8 cellular contexts compared by ENCODE assay signal in the genomic region with DNA sequence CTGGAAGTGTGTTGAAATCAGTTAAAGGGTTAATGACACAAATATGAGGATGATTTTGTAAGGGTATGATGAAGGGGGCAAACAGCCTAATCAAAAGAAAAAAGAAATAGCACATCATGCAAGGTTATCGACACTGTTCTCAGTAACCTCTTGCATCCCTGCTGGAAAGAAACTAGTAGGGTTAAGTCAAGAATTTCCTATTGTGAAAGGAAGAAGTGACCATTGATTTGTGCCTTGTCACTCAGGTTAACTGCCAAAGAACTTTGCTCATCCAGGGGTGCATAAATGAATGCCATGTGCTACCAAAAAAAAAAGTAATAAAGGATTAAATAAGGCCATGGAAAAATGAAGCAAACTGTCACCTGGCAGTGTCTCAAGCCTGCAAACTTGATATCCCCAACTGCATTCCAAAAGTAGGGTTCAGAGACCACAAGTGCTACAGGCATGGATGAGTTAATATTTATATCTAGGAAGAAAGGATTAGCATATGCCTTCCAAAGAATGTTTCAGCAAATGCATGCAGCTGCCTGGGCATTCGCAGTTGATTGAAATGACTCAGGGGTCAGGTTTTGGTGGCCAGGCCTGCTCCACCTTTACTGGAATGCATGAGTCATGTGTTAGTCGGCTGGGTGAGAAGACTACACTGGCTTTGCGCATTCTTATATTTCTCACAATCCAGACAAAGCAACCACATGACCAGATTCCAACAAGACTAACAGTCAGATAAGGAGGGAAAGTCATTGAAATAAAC.
DNase-seq lines count a peak whose midpoint lies in the region; ATAC-seq and TF ChIP-seq lines count a peak whose summit lies in the region.

No MANE protein-coding gene starts in this region.

- peak; percentile 49 for ATAC-seq in left lobe of liver

- no peaks in the 10 kb centered on the region for H3K4me1 Mint-ChIP-seq in activated naive CD4-positive, alpha-beta T cell treated with anti-CD3 and anti-CD28 coated beads, Interleukin-2, amount 10 ng/mL, durations not matched to agents 7 days and 5 days

- H3K9me3 Mint-ChIP-seq in activated naive CD4-positive, alpha-beta T cell treated with anti-CD3 and anti-CD28 coated beads, Interleukin-2, amount 10 ng/mL, durations not matched to agents 7 days and 5 days: no peaks in the 10 kb centered on the region

- H3K36me3 Mint-ChIP-seq in activated naive CD4-positive, alpha-beta T cell treated with anti-CD3 and anti-CD28 coated beads, Interleukin-2, amount 10 ng/mL, durations not matched to agents 7 days and 5 days: no peaks in the 10 kb centered on the region

- no peak overlapping the region for H3K27ac ChIP-seq in substantia nigra (ENCODE audit: low read depth, low read length, poor library complexity, severe bottlenecking)

- in situ Hi-C loops in astrocyte of the spinal cord (cut with HindIII; ENCODE audit: low sequenced_read_pairs): no loop called here

- CTCF ChIA-PET in activated naive CD4-positive, alpha-beta T cell treated with anti-CD3 and anti-CD28 coated beads, Interleukin-2, amount 10 ng/mL, durations not matched to agents 7 days and 5 days (lab: Charles Lee): no interaction called here

- no peak overlapping the region for H3K4me3 ChIP-seq in astrocyte of the spinal cord (ENCODE audit: low read depth, low read length)

- peak; percentile 2 for DNase-seq in activated naive CD4-positive, alpha-beta T cell treated with Interleukin-2 at 50 U/mL for 16 hours
- no peak for DNase-seq in activated naive CD4-positive, alpha-beta T cell treated with anti-CD3 and anti-CD28 coated beads, Interleukin-2, amount 10 ng/mL, durations not matched to agents 7 days and 5 days
- DNase-seq in astrocyte of the spinal cord (ENCODE audit: low read depth, low spot score) (peak; percentile 98), left lobe of liver (ENCODE audit: low spot score) (no peak), ureter (ENCODE audit: low spot score) (peak; percentile 57), NOMO-1 treated with DMSO at 0.1 percent for 48 hours (lab: John Stamatoyannopoulos, UW; ENCODE audit: unreplicated experiment) (no peak), NCI-H2107 (lab: John Stamatoyannopoulos, UW) (no peak), substantia nigra (lab: John Stamatoyannopoulos, UW) (no peak)

- H3K4me3 Mint-ChIP-seq in activated naive CD4-positive, alpha-beta T cell treated with anti-CD3 and anti-CD28 coated beads, Interleukin-2, amount 10 ng/mL, durations not matched to agents 7 days and 5 days: no peak overlapping the region

- no peak for TF ChIP-seq CTCF in astrocyte of the spinal cord (IDR thresholded peaks at IDR 0.05; ENCODE audit: low read depth, low read length)

- no peaks in the 10 kb centered on the region for H3K27me3 Mint-ChIP-seq in activated naive CD4-positive, alpha-beta T cell treated with anti-CD3 and anti-CD28 coated beads, Interleukin-2, amount 10 ng/mL, durations not matched to agents 7 days and 5 days

- no peak overlapping the region for H3K27ac Mint-ChIP-seq in activated naive CD4-positive, alpha-beta T cell treated with anti-CD3 and anti-CD28 coated beads, Interleukin-2, amount 10 ng/mL, durations not matched to agents 7 days and 5 days

Comparison
In these comparisons a context has a peak if more than half of its experiments do, and no peak if none do; other contexts are left out.
1. DNase-seq: peak in activated naive CD4-positive, alpha-beta T cell treated with Interleukin-2 at 50 U/mL for 16 hours (single experiment), astrocyte of the spinal cord (single experiment) and ureter (single experiment); none in activated naive CD4-positive, alpha-beta T cell treated with anti-CD3 and anti-CD28 coated beads, Interleukin-2, amount 10 ng/mL, durations not matched to agents 7 days and 5 days (single experiment), left lobe of liver (single experiment), NOMO-1 treated with DMSO at 0.1 percent for 48 hours (single experiment), NCI-H2107 (single experiment) and substantia nigra (0 of 49).